In genomic region chr10:5685764-5686240, GRCh38 we compare ENCODE assay signal across 1 cellular context.
TF ChIP-seq lines count a peak whose summit lies in the region.

No MANE protein-coding gene starts in this region.

TF ChIP-seq in GM23338, 12 proteins besides CTCF, POLR2A, EP300 and RAD21 (continued from another document):
- TF ChIP-seq, protein P1, sequence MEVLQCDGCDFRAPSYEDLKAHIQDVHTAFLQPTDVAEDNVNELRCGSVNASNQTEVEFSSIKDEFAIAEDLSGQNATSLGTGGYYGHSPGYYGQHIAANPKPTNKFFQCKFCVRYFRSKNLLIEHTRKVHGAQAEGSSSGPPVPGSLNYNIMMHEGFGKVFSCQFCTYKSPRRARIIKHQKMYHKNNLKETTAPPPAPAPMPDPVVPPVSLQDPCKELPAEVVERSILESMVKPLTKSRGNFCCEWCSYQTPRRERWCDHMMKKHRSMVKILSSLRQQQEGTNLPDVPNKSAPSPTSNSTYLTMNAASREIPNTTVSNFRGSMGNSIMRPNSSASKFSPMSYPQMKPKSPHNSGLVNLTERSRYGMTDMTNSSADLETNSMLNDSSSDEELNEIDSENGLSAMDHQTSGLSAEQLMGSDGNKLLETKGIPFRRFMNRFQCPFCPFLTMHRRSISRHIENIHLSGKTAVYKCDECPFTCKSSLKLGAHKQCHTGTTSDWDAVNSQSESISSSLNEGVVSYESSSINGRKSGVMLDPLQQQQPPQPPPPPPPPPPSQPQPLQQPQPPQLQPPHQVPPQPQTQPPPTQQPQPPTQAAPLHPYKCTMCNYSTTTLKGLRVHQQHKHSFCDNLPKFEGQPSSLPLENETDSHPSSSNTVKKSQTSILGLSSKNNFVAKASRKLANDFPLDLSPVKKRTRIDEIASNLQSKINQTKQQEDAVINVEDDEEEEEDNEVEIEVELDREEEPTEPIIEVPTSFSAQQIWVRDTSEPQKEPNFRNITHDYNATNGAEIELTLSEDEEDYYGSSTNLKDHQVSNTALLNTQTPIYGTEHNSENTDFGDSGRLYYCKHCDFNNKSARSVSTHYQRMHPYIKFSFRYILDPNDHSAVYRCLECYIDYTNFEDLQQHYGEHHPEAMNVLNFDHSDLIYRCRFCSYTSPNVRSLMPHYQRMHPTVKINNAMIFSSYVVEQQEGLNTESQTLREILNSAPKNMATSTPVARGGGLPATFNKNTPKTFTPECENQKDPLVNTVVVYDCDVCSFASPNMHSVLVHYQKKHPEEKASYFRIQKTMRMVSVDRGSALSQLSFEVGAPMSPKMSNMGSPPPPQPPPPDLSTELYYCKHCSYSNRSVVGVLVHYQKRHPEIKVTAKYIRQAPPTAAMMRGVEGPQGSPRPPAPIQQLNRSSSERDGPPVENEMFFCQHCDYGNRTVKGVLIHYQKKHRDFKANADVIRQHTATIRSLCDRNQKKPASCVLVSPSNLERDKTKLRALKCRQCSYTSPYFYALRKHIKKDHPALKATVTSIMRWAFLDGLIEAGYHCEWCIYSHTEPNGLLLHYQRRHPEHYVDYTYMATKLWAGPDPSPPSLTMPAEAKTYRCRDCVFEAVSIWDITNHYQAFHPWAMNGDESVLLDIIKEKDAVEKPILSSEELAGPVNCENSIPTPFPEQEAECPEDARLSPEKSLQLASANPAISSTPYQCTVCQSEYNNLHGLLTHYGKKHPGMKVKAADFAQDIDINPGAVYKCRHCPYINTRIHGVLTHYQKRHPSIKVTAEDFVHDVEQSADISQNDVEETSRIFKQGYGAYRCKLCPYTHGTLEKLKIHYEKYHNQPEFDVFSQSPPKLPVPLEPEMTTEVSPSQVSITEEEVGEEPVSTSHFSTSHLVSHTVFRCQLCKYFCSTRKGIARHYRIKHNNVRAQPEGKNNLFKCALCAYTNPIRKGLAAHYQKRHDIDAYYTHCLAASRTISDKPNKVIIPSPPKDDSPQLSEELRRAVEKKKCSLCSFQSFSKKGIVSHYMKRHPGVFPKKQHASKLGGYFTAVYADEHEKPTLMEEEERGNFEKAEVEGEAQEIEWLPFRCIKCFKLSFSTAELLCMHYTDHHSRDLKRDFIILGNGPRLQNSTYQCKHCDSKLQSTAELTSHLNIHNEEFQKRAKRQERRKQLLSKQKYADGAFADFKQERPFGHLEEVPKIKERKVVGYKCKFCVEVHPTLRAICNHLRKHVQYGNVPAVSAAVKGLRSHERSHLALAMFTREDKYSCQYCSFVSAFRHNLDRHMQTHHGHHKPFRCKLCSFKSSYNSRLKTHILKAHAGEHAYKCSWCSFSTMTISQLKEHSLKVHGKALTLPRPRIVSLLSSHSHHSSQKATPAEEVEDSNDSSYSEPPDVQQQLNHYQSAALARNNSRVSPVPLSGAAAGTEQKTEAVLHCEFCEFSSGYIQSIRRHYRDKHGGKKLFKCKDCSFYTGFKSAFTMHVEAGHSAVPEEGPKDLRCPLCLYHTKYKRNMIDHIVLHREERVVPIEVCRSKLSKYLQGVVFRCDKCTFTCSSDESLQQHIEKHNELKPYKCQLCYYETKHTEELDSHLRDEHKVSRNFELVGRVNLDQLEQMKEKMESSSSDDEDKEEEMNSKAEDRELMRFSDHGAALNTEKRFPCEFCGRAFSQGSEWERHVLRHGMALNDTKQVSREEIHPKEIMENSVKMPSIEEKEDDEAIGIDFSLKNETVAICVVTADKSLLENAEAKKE (CRISPR knock-in tag; IDR thresholded peaks at IDR 0.05) = no peak
- TF ChIP-seq JUNB (IDR thresholded peaks at IDR 0.05; ENCODE audit: unreplicated experiment) = no peak
- no peak for TF ChIP-seq EZH2phosphoT487 (IDR thresholded peaks at IDR 0.05; ENCODE audit: unreplicated experiment)
- no peak for TF ChIP-seq ETS1 (IDR thresholded peaks at IDR 0.05)
- TF ChIP-seq CREB1 (CRISPR knock-in tag; IDR thresholded peaks at IDR 0.05; ENCODE audit: low read depth) = no peak
- no peak for TF ChIP-seq POLR2AphosphoS5 (IDR thresholded peaks at IDR 0.05; ENCODE audit: low read depth)
- TF ChIP-seq ZNF114 (CRISPR knock-in tag; IDR thresholded peaks at IDR 0.05) = no peak
